1 cellular context compared by ENCODE assay signal in genomic region chr18:62771494-62771893, GRCh38.
TF ChIP-seq lines count a peak whose summit lies in the region.

No MANE protein-coding gene starts in this region.

TF ChIP-seq in GM23338, 12 proteins besides CTCF, POLR2A, EP300 and RAD21 (continued from another document):
- TF ChIP-seq ZNF462 (CRISPR knock-in tag; IDR thresholded peaks at IDR 0.05), result no peak
- TF ChIP-seq ZNF331 (CRISPR knock-in tag; IDR thresholded peaks at IDR 0.05; ENCODE audit: low read depth), result no peak
- no peak for TF ChIP-seq POLR2AphosphoS5 (IDR thresholded peaks at IDR 0.05; ENCODE audit: low read depth)
- TF ChIP-seq REST (IDR thresholded peaks at IDR 0.05; ENCODE audit: unreplicated experiment), result no peak
- no peak for TF ChIP-seq EZH2phosphoT487 (IDR thresholded peaks at IDR 0.05; ENCODE audit: unreplicated experiment)
